9 cellular contexts compared by ENCODE assay signal in genomic region chr16:4892356-4893102, GRCh38. TPM values are rescaled to one million over a fixed set of nuclear protein-coding genes. Genes with fewer than 3 reads are reported as not detected.
DNase-seq lines count a peak whose midpoint lies in the region; ATAC-seq and TF ChIP-seq lines count a peak whose summit lies in the region.
"Had no signal": no experiment of that assay in that cellular context is flagged by ENCODE, and none has a peak within 500 bp of the region (broad histone marks: within the 10 kb centered on the region; RNA-seq: fewer than 3 reads in every experiment).

No MANE protein-coding gene starts in this region.

- H3K27ac ChIP-seq in SJCRH30 (no peak overlapping the region), neuronal stem cell (replicated peaks; ENCODE audit: low read length) (no peak overlapping the region)

- peak; percentile 52 for DNase-seq in DMS79 treated with DMSO at 0.1 percent for 48 hours (lab: John Stamatoyannopoulos, UW)
- DNase-seq in SJCRH30: peak; percentile 52 to 53
- peak; percentile 47 for DNase-seq in fibroblast of pulmonary artery (ENCODE audit: low read depth)
- no peak for DNase-seq in neuronal stem cell (ENCODE audit: low spot score)
- no peak for DNase-seq in stimulated activated CD4-positive, alpha-beta T cell treated with anti-CD3 and anti-CD28 coated beads, Interleukin-1b, Interleukin-23, amount 100 ng/mL, for 48 hours
- DNase-seq in 8988T: no peak
- DNase-seq: CD4-positive, alpha-beta memory T cell; RPMI8226 had no signal

- H4K91ac ChIP-seq in neuronal stem cell (ENCODE audit: low read depth, low read length, poor library complexity): no peak overlapping the region

- WGBS in neuronal stem cell (ENCODE audit: extremely low coverage in 2 of 2, insufficient read length in 2 of 2, insufficient replicate concordance in 1 of 2), 2 donors: no CpG with 5 or more reads among the region's 23 CpGs

- H2AK5ac ChIP-seq in neuronal stem cell (ENCODE audit: low read depth, low read length): peak overlapping the region; percentile 52

- no peak overlapping the region for H2BK15ac ChIP-seq in neuronal stem cell (ENCODE audit: low read length)

- H3K27me3 ChIP-seq in SJCRH30 (no peaks in the 10 kb centered on the region), neuronal stem cell (ENCODE audit: control insufficient read depth in 3 of 3, insufficient read depth in 3 of 3, low read depth in 1 of 3, low read length in 3 of 3) (no peaks in the 10 kb centered on the region)

- no peak overlapping the region for H2BK12ac ChIP-seq in neuronal stem cell (ENCODE audit: low read length)

- H3K4me2 ChIP-seq in neuronal stem cell (ENCODE audit: insufficient read depth, low read length, poor library complexity, severe bottlenecking): no peak overlapping the region

- ATAC-seq in GM21786 (IDR thresholded peaks at IDR 0.05; ENCODE audit: unreplicated experiment): no peak

- H3K4me3 ChIP-seq in SJCRH30: peak overlapping the region; percentile 14; the same call in 1 of the 2 replicates
- H3K4me3 ChIP-seq in fibroblast of pulmonary artery (replicated peaks; ENCODE audit: low read depth, low read length): no peak overlapping the region
- peak overlapping the region in 1 of 2 donors; percentile 18 for H3K4me3 ChIP-seq in neuronal stem cell (ENCODE audit: low read length in 2 of 2)

- H3K9me3 ChIP-seq in SJCRH30 (replicated peaks): no peaks in the 10 kb centered on the region
- H3K9me3 ChIP-seq in neuronal stem cell (replicated peaks in 1 of 2; ENCODE audit: control insufficient read depth in 2 of 2, insufficient read depth in 1 of 2, low read depth in 1 of 2, low read length in 2 of 2): no peaks in the 10 kb centered on the region

- H4K8ac ChIP-seq in neuronal stem cell (ENCODE audit: low read depth, low read length): no peak overlapping the region

- no peak for TF ChIP-seq CTCF in fibroblast of pulmonary artery (IDR thresholded peaks at IDR 0.05; ENCODE audit: low read length, missing control alignments)

- no peak overlapping the region for H3K14ac ChIP-seq in neuronal stem cell (ENCODE audit: low read length)

- H3K18ac ChIP-seq in neuronal stem cell (ENCODE audit: low read length): peak overlapping the region; percentile 64

- H3K4ac ChIP-seq in neuronal stem cell (ENCODE audit: low read length): no peak overlapping the region

- H3K36me3 ChIP-seq in SJCRH30 (no peaks in the 10 kb centered on the region), neuronal stem cell (replicated peaks in 1 of 2; ENCODE audit: control insufficient read depth in 2 of 2, insufficient read depth in 2 of 2, low read length in 2 of 2) (peaks cover 3 to 4% of the 10 kb centered on the region in 2 donors)

- peak overlapping the region; percentile 95 for H3K23ac ChIP-seq in neuronal stem cell (ENCODE audit: low read depth, low read length, poor library complexity)

- H3K79me1 ChIP-seq in neuronal stem cell (ENCODE audit: low read depth, low read length): peaks cover 2% of the 10 kb centered on the region

- H2AFZ ChIP-seq in neuronal stem cell (ENCODE audit: low read length): no peak overlapping the region

- H2BK120ac ChIP-seq in neuronal stem cell (ENCODE audit: low read depth, low read length): no peak overlapping the region

- H3K9ac ChIP-seq in neuronal stem cell (ENCODE audit: low read depth, low read length, poor library complexity): no peak overlapping the region

- H2BK5ac ChIP-seq in neuronal stem cell (ENCODE audit: low read length): no peak overlapping the region

- H3K4me1 ChIP-seq in SJCRH30 (peaks cover 15% of the 10 kb centered on the region), neuronal stem cell (ENCODE audit: control insufficient read depth in 2 of 2, insufficient read depth in 1 of 2, low read depth in 1 of 2, low read length in 2 of 2) (no peaks in the 10 kb centered on the region)

RNA-seq across cellular contexts. Expression of gene PPL, which starts 44.4 kb away (rescaled TPM):
- 0.18 and 0.22 TPM in 2 replicates for total RNA-seq in SJCRH30 (2014; rRNA removed; shearing (Covaris generic))
- 0.82 TPM for polyA plus RNA-seq in neuronal stem cell (2013, experiment 1 of 2)
- polyA plus RNA-seq in neuronal stem cell (2013, experiment 2 of 2): 0.98 TPM
- total RNA-seq: CD4-positive, alpha-beta memory T cell had no signal

RNA-seq across cellular contexts. Expression of gene UBN1, which starts 45.2 kb away (rescaled TPM):
- 27.6 and 28.1 TPM in 2 replicates for total RNA-seq in SJCRH30 (2014; rRNA removed; shearing (Covaris generic))
- polyA plus RNA-seq in neuronal stem cell (2013, experiment 1 of 2): 23.1 TPM
- polyA plus RNA-seq in neuronal stem cell (2013, experiment 2 of 2): 23.3 TPM

RNA-seq across cellular contexts. Expression of gene GLYR1, which starts 45.4 kb away (rescaled TPM):
- total RNA-seq in SJCRH30 (2014; rRNA removed; shearing (Covaris generic)): 40.3 and 45.3 TPM in 2 replicates
- 45.6 TPM for polyA plus RNA-seq in neuronal stem cell (2013, experiment 1 of 2)
- 46.1 TPM for polyA plus RNA-seq in neuronal stem cell (2013, experiment 2 of 2)

Comparison
In these comparisons a context has a peak if more than half of its experiments do, and no peak if none do; other contexts are left out.
1. DNase-seq: peak in DMS79 treated with DMSO at 0.1 percent for 48 hours (single experiment), SJCRH30 (2 of 2) and fibroblast of pulmonary artery (single experiment); none in neuronal stem cell (single experiment), stimulated activated CD4-positive, alpha-beta T cell treated with anti-CD3 and anti-CD28 coated beads, Interleukin-1b, Interleukin-23, amount 100 ng/mL, for 48 hours (single experiment) and 8988T (single experiment).